11 cellular contexts compared by ENCODE assay signal in the genomic region with DNA sequence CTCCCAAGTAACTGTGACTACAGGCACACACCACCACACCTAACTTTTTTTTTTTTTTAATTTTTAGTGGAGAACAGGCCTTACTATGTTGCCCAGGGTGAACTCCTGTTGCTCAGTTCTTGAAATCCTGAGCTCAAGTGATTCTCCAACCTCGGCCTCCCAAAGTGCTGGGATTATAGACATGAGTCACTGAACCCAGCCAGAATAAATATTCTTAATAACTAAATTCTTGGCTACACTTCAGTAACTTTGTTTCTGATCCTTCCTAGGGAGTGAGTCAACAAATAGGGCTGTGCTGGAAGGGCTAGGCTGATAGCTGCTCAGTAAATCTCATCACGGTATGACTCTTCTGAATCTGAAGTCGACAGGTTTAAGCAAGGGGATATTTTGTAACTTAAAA. TPM values are rescaled to one million over a fixed set of nuclear protein-coding genes. Genes with fewer than 3 reads are reported as not detected.
DNase-seq lines count a peak whose midpoint lies in the region; ATAC-seq, FAIRE-seq and TF ChIP-seq lines count a peak whose summit lies in the region.
"Had no signal": no experiment of that assay in that cellular context is flagged by ENCODE, and none has a peak within 500 bp of the region (broad histone marks: within the 10 kb centered on the region; RNA-seq: fewer than 3 reads in every experiment).

No MANE protein-coding gene starts in this region.

- no peaks in the 10 kb centered on the region for H3K79me2 ChIP-seq in HCT116 (ENCODE audit: insufficient read depth, low read length)

- ATAC-seq in HCT116, result peak; percentile 82
- peak; percentile 70 for ATAC-seq in thoracic aorta (ENCODE audit: insufficient number of reproducible peaks, low FRiP score, low read depth)
- ATAC-seq in GM21423 (IDR thresholded peaks at IDR 0.05; ENCODE audit: unreplicated experiment), result no peak
- ATAC-seq: K562 had no signal

- CTCF ChIA-PET in HCT116 (lab: Charles Lee), result no interaction called here

- RAD21 ChIA-PET in HCT116 (lab: Charles Lee; ENCODE audit: low non-redundant PET in 1 of 2, low total read pairs in 2 of 2, uncharacterized antibody in 2 of 2, unreplicated experiment in 2 of 2), result no interaction called here

- H2AFZ ChIP-seq in HCT116 (ENCODE audit: low read depth, low read length, poor library complexity, severe bottlenecking), result no peak overlapping the region

- DNase-seq in HCT116 (ENCODE audit: low read depth, low spot score), result peak; percentile 33
- peak; percentile 97 for DNase-seq in amniotic epithelial cell (ENCODE audit: low read depth)
- peak; percentile 89 for DNase-seq in glomerular visceral epithelial cell (ENCODE audit: extremely low spot score)
- no peak for DNase-seq in thoracic aorta (ENCODE audit: low spot score)
- DNase-seq in GM12891 (ENCODE audit: insufficient read length, low spot score), result no peak
- no peak for DNase-seq in ureter (ENCODE audit: low spot score)
- DNase-seq: DND-41, NCI-H446 had no signal

- intact Hi-C loops in HCT116 (cut with micrococcal nuclease), result loop anchor here (10.0 kb wide), 1 partner anchor 59 kb away; no protein-coding TSS in a partner anchor

- no peak overlapping the region for H3K27ac ChIP-seq in HCT116 (ENCODE audit: low read depth, low read length)
- H3K27ac ChIP-seq in thoracic aorta, result no peak overlapping the region

- H3K9me3 ChIP-seq in HCT116 (ENCODE audit: control insufficient read depth in 1 of 2, insufficient read depth in 1 of 2, low read depth in 1 of 2, low read length in 2 of 2) (no peaks in the 10 kb centered on the region), thoracic aorta (no peaks in the 10 kb centered on the region)

- H3K4me3 ChIP-seq in HCT116 (replicated peaks in 1 of 2; ENCODE audit: low read depth in 1 of 2, low read length in 2 of 2), result no peak overlapping the region
- H3K4me3 ChIP-seq in thoracic aorta, result no peak overlapping the region
- H3K4me3 ChIP-seq: cardiac muscle cell, K562 had no signal

- no peaks in the 10 kb centered on the region for H3K9me2 ChIP-seq in HCT116 (ENCODE audit: insufficient read depth)

- no peak for FAIRE-seq in GM12891 (lab: Jason Lieb, UNC)
- FAIRE-seq: K562 had no signal

- no peak for TF ChIP-seq RAD21 in HCT116 (IDR thresholded peaks at IDR 0.05; ENCODE audit: low read depth)

- H3K36me3 ChIP-seq in HCT116 (ENCODE audit: control insufficient read depth in 1 of 2, insufficient read depth in 2 of 2, low read length in 2 of 2) (no peaks in the 10 kb centered on the region), thoracic aorta (no peaks in the 10 kb centered on the region)
- H3K36me3 ChIP-seq: cardiac muscle cell had no signal

- TF ChIP-seq CTCF in HCT116 (IDR thresholded peaks at IDR 0.05 in 2 of 3, conservative IDR thresholded peaks at IDR 0.05 in 1 of 3; ENCODE audit: borderline replicate concordance in 1 of 3, insufficient read depth in 1 of 3, low read depth in 2 of 3, low read length in 2 of 3) (no peak), thoracic aorta (IDR thresholded peaks at IDR 0.05) (no peak)

- peaks cover 11 to 15% of the 10 kb centered on the region in 2 experiments for H3K4me1 ChIP-seq in HCT116 (ENCODE audit: control insufficient read depth in 1 of 2, insufficient read depth in 2 of 2, low read length in 2 of 2)
- peaks cover 0 to 11% of the 10 kb centered on the region in 2 donors for H3K4me1 ChIP-seq in thoracic aorta (ENCODE audit: control insufficient read depth in 1 of 2, low read depth in 2 of 2)

- no peak overlapping the region for H3K9ac ChIP-seq in HCT116 (ENCODE audit: low read length)

- no TSS peak for BruUV-seq in HCT116 (replicated peaks; lab: Mats Ljungman, UMichigan)

- H3K27me3 ChIP-seq in HCT116 (ENCODE audit: insufficient read depth, low read length) (no peaks in the 10 kb centered on the region), thoracic aorta (replicated peaks; ENCODE audit: insufficient read depth) (no peaks in the 10 kb centered on the region)
- H3K27me3 ChIP-seq: cardiac muscle cell had no signal

- H4K20me1 ChIP-seq in HCT116 (ENCODE audit: insufficient read depth), result no peaks in the 10 kb centered on the region

- peak overlapping the region; percentile 43; the same call in 1 of the 2 replicates for H3K4me2 ChIP-seq in HCT116 (ENCODE audit: low read length)

- TF ChIP-seq POLR2A in HCT116 (IDR thresholded peaks at IDR 0.05; ENCODE audit: borderline replicate concordance, extremely low read depth, insufficient read depth, insufficient read length) (no peak), GM12891 (IDR thresholded peaks at IDR 0.05; ENCODE audit: low read depth, low read length) (no peak)

- POLR2A ChIA-PET in HCT116 (lab: Charles Lee), result interaction anchor here (1.4 kb wide), 1 partner anchor 10 kb away, joined by 3 read pairs; no protein-coding TSS in a partner anchor

TF ChIP-seq in HCT116, 20 proteins besides CTCF, POLR2A, EP300 and RAD21:
- TF ChIP-seq JUND (IDR thresholded peaks at IDR 0.05), result peak; percentile 44
- no peak for TF ChIP-seq TCF7L2 (IDR thresholded peaks at IDR 0.05; ENCODE audit: borderline replicate concordance, extremely low read depth, insufficient read depth, insufficient read length)
- TF ChIP-seq, protein P1, sequence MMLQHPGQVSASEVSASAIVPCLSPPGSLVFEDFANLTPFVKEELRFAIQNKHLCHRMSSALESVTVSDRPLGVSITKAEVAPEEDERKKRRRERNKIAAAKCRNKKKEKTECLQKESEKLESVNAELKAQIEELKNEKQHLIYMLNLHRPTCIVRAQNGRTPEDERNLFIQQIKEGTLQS (IDR thresholded peaks at IDR 0.05), result no peak
- TF ChIP-seq SP1 (IDR thresholded peaks at IDR 0.05; ENCODE audit: low read depth), result 0 out of 2 replicates have a peak, but pooled peaks have one; percentile 22
- peak; percentile 54 for TF ChIP-seq FOSL1 (IDR thresholded peaks at IDR 0.05; ENCODE audit: low read depth)
- no peak for TF ChIP-seq YY1 (IDR thresholded peaks at IDR 0.05; ENCODE audit: extremely low read depth, insufficient replicate concordance, low read depth, low read length)
- no peak for TF ChIP-seq SRF (IDR thresholded peaks at IDR 0.05; ENCODE audit: low read depth)
TF ChIP-seq in HCT116: peak in this region for 3.

TF ChIP-seq in GM12891, 5 proteins besides CTCF, POLR2A, EP300 and RAD21:
- TF ChIP-seq SPI1 (IDR thresholded peaks at IDR 0.05; ENCODE audit: low read depth, low read length) (no peak), POU2F2 (IDR thresholded peaks at IDR 0.05; ENCODE audit: low read depth, low read length) (no peak), PAX5 (IDR thresholded peaks at IDR 0.05; ENCODE audit: insufficient read depth, low read length, severe bottlenecking) (no peak), POLR2AphosphoS5 (IDR thresholded peaks at IDR 0.05; ENCODE audit: low read depth, low read length) (no peak)
TF ChIP-seq in GM12891: peak in this region for 0.

RNA-seq across cellular contexts. Expression of a gene that starts 56.6 kb away (rescaled TPM):
- total RNA-seq in HCT116 (2021; ENCODE audit: unreplicated experiment) (0.76 TPM), thoracic aorta (10 to 100 TPM; 19.3 to 28.4 TPM), ureter (13.9 TPM)
- polyA plus RNA-seq in HCT116 (2012), result 0.17 and 0.18 TPM in 2 replicates
- 31.4 TPM for polyA plus RNA-seq in GM12891 (2012; ENCODE audit: low read depth, missing spikeins)

Comparison
In these comparisons a context has a peak if more than half of its experiments do, and no peak if none do; other contexts are left out.
1. DNase-seq: peak in HCT116 (single experiment), amniotic epithelial cell (single experiment) and glomerular visceral epithelial cell (single experiment); none in thoracic aorta (single experiment), GM12891 (single experiment) and ureter (single experiment).